In the genomic region with DNA sequence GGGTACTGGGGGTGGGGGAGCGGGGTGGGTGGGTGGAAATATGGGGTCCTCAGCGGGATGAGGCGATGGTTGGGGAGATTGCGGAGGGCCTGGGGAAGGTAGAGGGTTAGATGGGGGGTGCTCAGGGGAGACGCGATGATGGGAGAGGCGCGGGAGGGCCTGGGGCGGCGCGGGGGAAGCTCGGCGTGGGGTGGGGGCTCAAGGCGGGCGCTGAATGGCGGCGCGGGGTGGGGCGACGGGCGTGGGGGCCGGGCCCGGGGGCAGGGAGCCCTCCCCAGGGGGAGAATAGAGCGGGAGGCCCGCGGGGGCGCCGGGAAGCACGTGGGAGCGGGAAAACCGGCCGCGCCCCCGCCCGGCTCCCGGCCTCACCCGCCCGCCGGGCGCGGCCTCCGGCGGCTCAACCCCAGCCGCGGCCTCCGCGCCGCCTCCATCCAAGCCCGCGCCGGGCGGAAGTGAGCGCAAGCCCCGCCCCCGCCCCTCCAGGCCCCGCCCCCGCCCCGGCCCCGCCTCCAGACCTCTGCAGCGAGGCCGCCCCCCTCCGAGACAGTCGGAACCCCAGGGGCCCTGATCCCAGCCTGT, we compare ENCODE assay signal across 8 cellular contexts. TPM values are rescaled to one million over a fixed set of nuclear protein-coding genes. Genes with fewer than 3 reads are reported as not detected.
DNase-seq lines count a peak whose midpoint lies in the region; ATAC-seq and TF ChIP-seq lines count a peak whose summit lies in the region.

A gene with protein sequence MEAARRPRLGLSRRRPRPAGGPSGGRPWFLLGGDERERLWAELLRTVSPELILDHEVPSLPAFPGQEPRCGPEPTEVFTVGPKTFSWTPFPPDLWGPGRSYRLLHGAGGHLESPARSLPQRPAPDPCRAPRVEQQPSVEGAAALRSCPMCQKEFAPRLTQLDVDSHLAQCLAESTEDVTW (minus strand): TSS at position 454 of the 579 bp plus-strand sequence. CDS start 23 bp downstream, at position 431.

- H3K4me3 ChIP-seq in GM06990 (replicated peaks; ENCODE audit: low read depth, low read length): peak within 1 kb of the TSS; percentile 70

- TF ChIP-seq CTCF in GM06990 (IDR thresholded peaks at IDR 0.05; ENCODE audit: insufficient read depth, low read length, poor library complexity, severe bottlenecking): no peak

- peak; percentile 52 for ATAC-seq in GM21528 (IDR thresholded peaks at IDR 0.05; ENCODE audit: low FRiP score, unreplicated experiment)
- peak; percentile 56 for ATAC-seq in left colon

- H3K27me3 ChIP-seq in GM06990 (replicated peaks; ENCODE audit: control insufficient read depth, insufficient read depth, low read length): no peaks in the 10 kb centered on the region

- peak within 1 kb of the TSS; percentile 91 for H3K27ac ChIP-seq in cingulate gyrus (ENCODE audit: low read depth, low read length)

- no peak for DNase-seq in GM06990 (ENCODE audit: extremely low read depth, insufficient read length)
- peak; percentile 78 for DNase-seq in HuH-7 (ENCODE audit: low spot score)
- DNase-seq in T1000 (lab: John Stamatoyannopoulos, UW): peak; percentile 88
- DNase-seq in left colon: no peak
- peak; percentile 68 for DNase-seq in stimulated activated CD4-positive, alpha-beta T cell treated with anti-CD3 and anti-CD28 coated beads, Interleukin-4, amount 100 ng/mL, for 1 hour
- DNase-seq in central memory CD4-positive, alpha-beta T cell: no peak

- no peaks in the 10 kb centered on the region; the same call in 1 of the 2 replicates for H3K36me3 ChIP-seq in GM06990 (ENCODE audit: control insufficient read depth, insufficient read depth, low read length)

- intact Hi-C loops in left colon (cut with DNase I, micrococcal nuclease): no loop called here

RNA-seq across cellular contexts. Expression of the gene that starts here (rescaled TPM):
- total RNA-seq in left colon: 10 to 100 TPM; 28.5 to 32.6 TPM

Comparison
In these comparisons a context has a peak if more than half of its experiments do, and no peak if none do; other contexts are left out.
1. DNase-seq: peak in HuH-7 (single experiment), T1000 (single experiment) and stimulated activated CD4-positive, alpha-beta T cell treated with anti-CD3 and anti-CD28 coated beads, Interleukin-4, amount 100 ng/mL, for 1 hour (single experiment); none in GM06990 (single experiment), left colon (0 of 2) and central memory CD4-positive, alpha-beta T cell (single experiment).